ENCODE assay signal across 1 cellular context in genomic region chr3:140599496-140599895, GRCh38.
TF ChIP-seq lines count a peak whose summit lies in the region.

No MANE protein-coding gene starts in this region.

TF ChIP-seq in H1, 55 proteins besides CTCF, POLR2A, EP300 and RAD21 (continued from another document):
- no peak for TF ChIP-seq CHD7 (IDR thresholded peaks at IDR 0.05; ENCODE audit: insufficient replicate concordance, low read length)
- no peak for TF ChIP-seq TAF1 (IDR thresholded peaks at IDR 0.05; ENCODE audit: low read depth, low read length)
